13 cellular contexts compared by ENCODE assay signal in genomic region chr9:98886691-98887229, GRCh38. TPM values are rescaled to one million over a fixed set of nuclear protein-coding genes. Genes with fewer than 3 reads are reported as not detected.
A peak's percentile ranks its signal among the peaks of the same experiment; 100 is the strongest.
DNase-seq lines count a peak whose midpoint lies in the region; ATAC-seq and TF ChIP-seq lines count a peak whose summit lies in the region.
"Had no signal": no experiment of that assay in that cellular context is flagged by ENCODE, and none has a peak within 500 bp of the region (broad histone marks: within the 10 kb centered on the region; RNA-seq: fewer than 3 reads in every experiment).

No MANE protein-coding gene starts in this region.

- H3K79me1 ChIP-seq in mesendoderm (ENCODE audit: low read length), result no peaks in the 10 kb centered on the region

- H3K36me3 ChIP-seq in mesendoderm (ENCODE audit: control insufficient read depth, insufficient read depth, low read length) (no peaks in the 10 kb centered on the region), upper lobe of right lung (no peaks in the 10 kb centered on the region), vagina (no peaks in the 10 kb centered on the region), breast epithelium (no peaks in the 10 kb centered on the region)

- no peak overlapping the region for H3K4me3 ChIP-seq in fibroblast of pulmonary artery (replicated peaks; ENCODE audit: low read depth, low read length)
- no peak overlapping the region for H3K4me3 ChIP-seq in mesendoderm (ENCODE audit: low read length)
- H3K4me3 ChIP-seq in upper lobe of right lung, result no peak overlapping the region
- H3K4me3 ChIP-seq in vagina, result no peak overlapping the region
- H3K4me3 ChIP-seq in breast epithelium, result no peak overlapping the region

- no peak overlapping the region for H3K9ac ChIP-seq in mesendoderm (ENCODE audit: low read length)

- H3K27me3 ChIP-seq in mesendoderm (ENCODE audit: insufficient read depth, low read length, poor library complexity) (no peaks in the 10 kb centered on the region), upper lobe of right lung (no peaks in the 10 kb centered on the region), vagina (no peaks in the 10 kb centered on the region), breast epithelium (no peaks in the 10 kb centered on the region)

- no peak overlapping the region for H3K23ac ChIP-seq in mesendoderm (ENCODE audit: low read length)

- no peak overlapping the region for H3K18ac ChIP-seq in mesendoderm (ENCODE audit: low read length)

- no peak overlapping the region for H3K4ac ChIP-seq in mesendoderm (ENCODE audit: low read depth, low read length)

- TF ChIP-seq CTCF in fibroblast of pulmonary artery (IDR thresholded peaks at IDR 0.05; ENCODE audit: low read length, missing control alignments) (no peak), upper lobe of right lung (IDR thresholded peaks at IDR 0.05) (no peak), vagina (IDR thresholded peaks at IDR 0.05) (no peak), breast epithelium (IDR thresholded peaks at IDR 0.05) (no peak)

- no peak overlapping the region for H2BK5ac ChIP-seq in mesendoderm (ENCODE audit: low read length)

- no peak overlapping the region for H3K27ac ChIP-seq in mesendoderm (ENCODE audit: low read depth, low read length)
- no peak overlapping the region for H3K27ac ChIP-seq in upper lobe of right lung
- H3K27ac ChIP-seq in vagina, result no peak overlapping the region
- peak overlapping the region in 1 of 2 donors; percentile 49 for H3K27ac ChIP-seq in breast epithelium

- H3K4me1 ChIP-seq in mesendoderm (ENCODE audit: control insufficient read depth, low read depth, low read length) (peaks cover 2% of the 10 kb centered on the region), upper lobe of right lung (peaks cover 25% of the 10 kb centered on the region), vagina (peaks cover 15% of the 10 kb centered on the region), breast epithelium (no peaks in the 10 kb centered on the region)

- no peak overlapping the region for H2BK15ac ChIP-seq in mesendoderm (replicated peaks; ENCODE audit: low read depth)

- no peak overlapping the region for H2BK120ac ChIP-seq in mesendoderm (ENCODE audit: low read depth, low read length)

- ATAC-seq in upper lobe of right lung, result peak; percentile 40

- no peak overlapping the region for H3K56ac ChIP-seq in mesendoderm (ENCODE audit: low read length)

- DNase-seq in SKM-1 treated with dmso at 0.1 percent for 144 hours (lab: John Stamatoyannopoulos, UW; ENCODE audit: unreplicated experiment) (peak; percentile 5), SKM-1 (lab: John Stamatoyannopoulos, UW; ENCODE audit: unreplicated experiment) (no peak), fibroblast of pulmonary artery (ENCODE audit: low read depth) (peak; percentile 18), mesendoderm (peak; percentile 16), upper lobe of right lung (no peak), NCI-H1105 treated with DMSO at 0.1 percent for 48 hours (lab: John Stamatoyannopoulos, UW) (no peak), vagina (ENCODE audit: extremely low spot score in 2 of 2) (no peak), breast epithelium (ENCODE audit: low spot score in 2 of 2) (no peak)
- DNase-seq: Calu3; NCI-H2029 treated with DMSO at 0.1 percent for 48 hours; NK-92 treated with Interleukin-12 subunit alpha and Interleukin-12 subunit beta, amount 100 ng/mL, for 24 hours; nucleus accumbens had no signal

- H3K9me3 ChIP-seq in upper lobe of right lung (no peaks in the 10 kb centered on the region), vagina (no peaks in the 10 kb centered on the region), breast epithelium (no peaks in the 10 kb centered on the region)

- H2AK5ac ChIP-seq in mesendoderm (ENCODE audit: low read length), result no peak overlapping the region

- H4K8ac ChIP-seq in mesendoderm (ENCODE audit: low read depth, low read length), result no peak overlapping the region

- H3K4me2 ChIP-seq in mesendoderm (ENCODE audit: low read length), result no peak overlapping the region

- H4K5ac ChIP-seq in mesendoderm (ENCODE audit: low read length), result no peak overlapping the region

- H3K79me2 ChIP-seq in mesendoderm (ENCODE audit: control insufficient read depth, insufficient read depth, low read length), result no peaks in the 10 kb centered on the region

- TF ChIP-seq POLR2A in vagina (IDR thresholded peaks at IDR 0.05) (no peak), breast epithelium (IDR thresholded peaks at IDR 0.05) (no peak)

- WGBS in mesendoderm (ENCODE audit: extremely low coverage, insufficient coverage, low lambda C conversion rate), result no CpG with 5 or more reads among the region's 6 CpGs

- intact Hi-C loops in upper lobe of right lung (cut with DNase I), result no loop called here
- intact Hi-C loops in vagina (cut with DNase I), result no loop called here
- intact Hi-C loops in breast epithelium (cut with DNase I; ENCODE audit: low total_unique reads), result no loop called here

RNA-seq across cellular contexts. Expression of gene COL15A1, which starts 56.9 kb away (rescaled TPM):
- 0.22 TPM for polyA plus RNA-seq in mesendoderm (2013, experiment 1 of 2)
- 0.32 TPM for polyA plus RNA-seq in mesendoderm (2013, experiment 2 of 2)
- total RNA-seq in upper lobe of right lung, result 8.0 TPM
- 15.0 TPM for total RNA-seq in vagina
- total RNA-seq in breast epithelium, result 10 to 100 TPM; 13.9 to 47.8 (median 32.4) TPM
- total RNA-seq: Calu3, lung microvascular endothelial cell had no signal

Comparison
In these comparisons a context has a peak if more than half of its experiments do, and no peak if none do; other contexts are left out.
1. DNase-seq: peak in SKM-1 treated with dmso at 0.1 percent for 144 hours (single experiment), fibroblast of pulmonary artery (single experiment) and mesendoderm (single experiment); none in SKM-1 (single experiment), upper lobe of right lung (single experiment), NCI-H1105 treated with DMSO at 0.1 percent for 48 hours (single experiment), vagina (0 of 2) and breast epithelium (0 of 2).